In genomic region chr1:36160949-36161485, GRCh38 we compare ENCODE assay signal across 8 cellular contexts. TPM values are rescaled to one million over a fixed set of nuclear protein-coding genes. Genes with fewer than 3 reads are reported as not detected.
DNase-seq lines count a peak whose midpoint lies in the region; ATAC-seq and TF ChIP-seq lines count a peak whose summit lies in the region.

No MANE protein-coding gene starts in this region.

- no peak for TF ChIP-seq POLR2A in right lobe of liver (IDR thresholded peaks at IDR 0.05)

- peak; percentile 38 to 48 (median 42) for ATAC-seq in right lobe of liver
- ATAC-seq in GM21526 (IDR thresholded peaks at IDR 0.05; ENCODE audit: low FRiP score, unreplicated experiment) = no peak
- ATAC-seq in GM21737 (IDR thresholded peaks at IDR 0.05; ENCODE audit: unreplicated experiment) = no peak

- no peaks in the 10 kb centered on the region for H3K9me3 ChIP-seq in right lobe of liver

- peaks cover 0 to 9% (median 1%) of the 10 kb centered on the region in 4 donors for H3K4me1 ChIP-seq in right lobe of liver

- H3K27me3 ChIP-seq in dorsolateral prefrontal cortex (no peaks in the 10 kb centered on the region), right lobe of liver (no peaks in the 10 kb centered on the region)

- intact Hi-C loops in dorsolateral prefrontal cortex (cut with DNase I) (no loop called here), right lobe of liver (cut with DNase I) (no loop called here)

- WGBS in right lobe of liver (ENCODE audit: insufficient coverage, low coverage, low lambda C conversion rate, missing lambda C conversion rate) = 41% methylated on average over 4 of the region's 12 CpGs

- peak overlapping the region; percentile 64 for H3K4me3 ChIP-seq in GM12864 (ENCODE audit: low read depth, low read length)
- peak overlapping the region; percentile 22 to 100 (median 56) for H3K4me3 ChIP-seq in dorsolateral prefrontal cortex
- H3K4me3 ChIP-seq in right lobe of liver = peak overlapping the region; percentile 17 to 26 (median 21)

- no peaks in the 10 kb centered on the region for H3K36me3 ChIP-seq in right lobe of liver

- no peak for DNase-seq in GM12864 (ENCODE audit: low read depth)
- peak; percentile 76 for DNase-seq in M059J (ENCODE audit: low read depth)
- peak; percentile 22 to 38 for DNase-seq in activated CD4-positive, alpha-beta T cell treated with anti-CD3 and anti-CD28 coated beads for 4 hours
- DNase-seq in dorsolateral prefrontal cortex = peak in 4 of 10 donors; percentile 37 to 70 (median 60)
- peak in 2 of 3 donors; percentile 56 to 69 for DNase-seq in right lobe of liver
- peak; percentile 68 to 69 for DNase-seq in stimulated activated CD8-positive, alpha-beta memory T cell treated with anti-CD3 and anti-CD28 coated beads, Interleukin-15, amount 100 ng/mL, for 48 hours (ENCODE audit: low read depth in 2 of 2)

- TF ChIP-seq CTCF in GM12864 (IDR thresholded peaks at IDR 0.05; ENCODE audit: low read depth, low read length, missing control alignments) = peak; percentile 36
- TF ChIP-seq CTCF in dorsolateral prefrontal cortex (IDR thresholded peaks at IDR 0.05 in 54 of 56, conservative IDR thresholded peaks at IDR 0.05 in 2 of 56; ENCODE audit: low read depth in 1 of 56, partially characterized antibody in 56 of 56) = peak in 54 of 56 donors; percentile 6 to 65 (median 46)
- no peak for TF ChIP-seq CTCF in right lobe of liver (IDR thresholded peaks at IDR 0.05)

- H3K27ac ChIP-seq in dorsolateral prefrontal cortex = peak overlapping the region; percentile 89 to 100 (median 100)
- H3K27ac ChIP-seq in right lobe of liver = peak overlapping the region; percentile 58 to 66 (median 65)

RNA-seq across cellular contexts. Expression of gene MAP7D1, which starts 5.1 kb away (rescaled TPM):
- total RNA-seq in M059J (2014; rRNA removed; shearing (Covaris generic)) = 176 and 265 TPM in 2 replicates
- total RNA-seq in dorsolateral prefrontal cortex (100 to 1,000 TPM; 184 to 392 (median 248) TPM), right lobe of liver (10 to 100 TPM; 10.2 to 28.2 (median 15.8) TPM)

RNA-seq across cellular contexts. Expression of gene TRAPPC3, which starts 11.7 kb away (rescaled TPM):
- total RNA-seq in M059J (2014; rRNA removed; shearing (Covaris generic)) = 132 and 147 TPM in 2 replicates
- total RNA-seq in dorsolateral prefrontal cortex (10 to 100 TPM; 41.0 to 81.9 (median 61.8) TPM), right lobe of liver (10 to 100 TPM; 26.0 to 52.4 (median 30.9) TPM)

RNA-seq across cellular contexts. Expression of gene COL8A2, which starts 36.0 kb away (rescaled TPM):
- total RNA-seq in M059J (2014; rRNA removed; shearing (Covaris generic)) = 1.7 and 2.2 TPM in 2 replicates
- total RNA-seq in dorsolateral prefrontal cortex (1 to 10 TPM in 92 of 120 experiments, under 1 TPM in 28; 0.33 to 4.9 (median 1.3) TPM), right lobe of liver (under 1 TPM; 0.18 to 0.74 (median 0.52) TPM)

Comparison
In these comparisons a context has a peak if more than half of its experiments do, and no peak if none do; other contexts are left out.
1. CTCF ChIP-seq: peak in GM12864 (single experiment) and dorsolateral prefrontal cortex (54 of 56); none in right lobe of liver (0 of 4).
2. ATAC-seq: peak in right lobe of liver (4 of 4); none in GM21526 (single experiment) and GM21737 (single experiment).
3. Peak in every context shown above with its lines, with median percentiles within 50 percentile points of each other: H3K4me3 ChIP-seq.